In the genomic region with DNA sequence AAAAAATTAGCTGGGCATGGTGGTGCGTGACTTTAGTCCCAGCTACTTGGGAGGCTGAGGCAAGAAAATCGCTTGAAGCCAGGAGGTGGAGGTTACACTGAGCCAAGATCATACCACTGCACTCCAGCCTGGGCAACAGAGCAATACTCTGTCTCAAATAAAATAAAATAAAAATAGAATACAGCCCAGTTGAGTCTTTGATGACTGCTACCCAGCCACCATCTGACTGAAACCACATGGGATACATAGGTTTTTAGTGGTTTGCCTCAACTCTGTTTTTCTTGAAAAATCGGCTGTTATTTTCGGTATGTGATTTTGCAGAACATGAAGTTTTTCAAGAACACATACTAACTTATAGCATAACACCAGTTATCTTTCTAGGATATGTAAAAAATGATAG, we compare ENCODE assay signal across 21 cellular contexts. TPM values are rescaled to one million over a fixed set of nuclear protein-coding genes. Genes with fewer than 3 reads are reported as not detected.
DNase-seq lines count a peak whose midpoint lies in the region; ATAC-seq, FAIRE-seq and TF ChIP-seq lines count a peak whose summit lies in the region.
"Had no signal": no experiment of that assay in that cellular context is flagged by ENCODE, and none has a peak within 500 bp of the region (broad histone marks: within the 10 kb centered on the region; RNA-seq: fewer than 3 reads in every experiment).

No MANE protein-coding gene starts in this region.

- H3K4me2 ChIP-seq in GM12878 (ENCODE audit: control insufficient read depth, insufficient read depth): no peak overlapping the region
- H3K4me2 ChIP-seq: A549, GM23338 had no signal

- no peak for TF ChIP-seq EP300 in GM12878 (IDR thresholded peaks at IDR 0.05; ENCODE audit: borderline replicate concordance in 1 of 2, control insufficient read depth in 1 of 2, low read depth in 2 of 2, low read length in 2 of 2)

- no peak for DNase-seq in activated naive CD4-positive, alpha-beta T cell treated with anti-CD3 and anti-CD28 coated beads, Interleukin-2, amount 10 ng/mL, durations not matched to agents 7 days and 5 days
- DNase-seq in activated naive CD4-positive, alpha-beta T cell treated with Interleukin-2 at 50 U/mL for 16 hours: no peak
- peak; percentile 9 for DNase-seq in Jurkat, Clone E6-1 (ENCODE audit: low read depth, low spot score)
- no peak for DNase-seq in GM12878 (ENCODE audit: low read depth, low spot score)
- DNase-seq in EL: no peak
- DNase-seq in NCI-H1092 (lab: John Stamatoyannopoulos, UW): no peak
- DNase-seq: 8988T; ACHN; AML-193; BE2C; C1 segment of cervical spinal cord; Calu3; CD4-positive, alpha-beta memory T cell; COR-L47; DMS53; DMS79 treated with DMSO at 0.1 percent for 48 hours; H9 had no signal

- H3K79me2 ChIP-seq in GM12878 (ENCODE audit: control insufficient read depth, insufficient read depth, low read length): no peaks in the 10 kb centered on the region

- intact Hi-C loops in GM12878 (cut with micrococcal nuclease; ENCODE audit: unreplicated experiment): loop anchor here (10.0 kb wide), 1 partner anchor 85 kb away; a partner anchor contains a TSS

- H3K36me3 ChIP-seq in GM12878 (ENCODE audit: control insufficient read depth in 2 of 2, insufficient read depth in 2 of 2, low read length in 1 of 2): peaks cover 2 to 22% of the 10 kb centered on the region in 2 experiments

- FAIRE-seq in GM12878 (lab: Jason Lieb, UNC): no peak
- FAIRE-seq: A549, GM19239 had no signal

- peaks cover 50% of the 10 kb centered on the region for H3K36me3 Mint-ChIP-seq in activated naive CD4-positive, alpha-beta T cell treated with anti-CD3 and anti-CD28 coated beads, Interleukin-2, amount 10 ng/mL, durations not matched to agents 7 days and 5 days

- CTCF ChIA-PET in activated naive CD4-positive, alpha-beta T cell treated with anti-CD3 and anti-CD28 coated beads, Interleukin-2, amount 10 ng/mL, durations not matched to agents 7 days and 5 days (lab: Charles Lee): interaction anchor here (1.2 to 1.8 kb wide), 2 partner anchors 10 to 90 kb away, joined by 3 to 6 read pairs; a partner anchor contains a TSS
- CTCF ChIA-PET in GM12878 (lab: Yijun Ruan, JAX): interaction anchor here (0.6 to 4.4 kb wide), 4 partner anchors 11 to 220 kb away, joined by 3 to 24 read pairs (median 6); no protein-coding TSS in a partner anchor

- H3K4me3 Mint-ChIP-seq in activated naive CD4-positive, alpha-beta T cell treated with anti-CD3 and anti-CD28 coated beads, Interleukin-2, amount 10 ng/mL, durations not matched to agents 7 days and 5 days: no peak overlapping the region
- H3K4me3 Mint-ChIP-seq: CD4-positive, alpha-beta memory T cell; GM23338; H9 had no signal

- no peaks in the 10 kb centered on the region for H3K9me3 ChIP-seq in GM12878 (replicated peaks; ENCODE audit: control insufficient read depth, insufficient read depth, low read length)
- H3K9me3 ChIP-seq: A549, BE2C had no signal

- ATAC-seq in GM12878: no peak
- ATAC-seq: A549, GM23338, HCT116 had no signal

- RAD21 ChIA-PET in GM12878 (lab: Charles Lee; ENCODE audit: unreplicated experiment): no interaction called here

- H3K27ac ChIP-seq in GM12878 (ENCODE audit: control insufficient read depth, insufficient read depth): no peak overlapping the region
- H3K27ac ChIP-seq: A549 had no signal

- TF ChIP-seq CTCF in GM12878 (IDR thresholded peaks at IDR 0.05 in 2 of 3, conservative IDR thresholded peaks at IDR 0.05 in 1 of 3; ENCODE audit: control insufficient read depth in 2 of 3, extremely low read depth in 1 of 3, insufficient read depth in 1 of 3, low read depth in 3 of 3, low read length in 3 of 3): no peak

- no peak overlapping the region for H3K4me3 ChIP-seq in Jurkat, Clone E6-1 (ENCODE audit: low read length)
- no peak overlapping the region for H3K4me3 ChIP-seq in GM12878
- H3K4me3 ChIP-seq: A549, GM23338 had no signal

- peak overlapping the region; percentile 33 for H3K27ac Mint-ChIP-seq in activated naive CD4-positive, alpha-beta T cell treated with anti-CD3 and anti-CD28 coated beads, Interleukin-2, amount 10 ng/mL, durations not matched to agents 7 days and 5 days
- H3K27ac Mint-ChIP-seq: GM23338, H9 had no signal

- POLR2A ChIA-PET in GM12878 (lab: Charles Lee): no interaction called here

- no peak for TF ChIP-seq RAD21 in GM12878 (IDR thresholded peaks at IDR 0.05; ENCODE audit: insufficient read depth, low read depth, low read length)

- H2AFZ ChIP-seq in GM12878 (ENCODE audit: control insufficient read depth, low read depth, low read length): no peak overlapping the region
- H2AFZ ChIP-seq: GM23338 had no signal

- no peaks in the 10 kb centered on the region for H4K20me1 ChIP-seq in GM12878 (ENCODE audit: control insufficient read depth, insufficient read depth)

- no TSS peak for BruUV-seq in GM12878 (replicated peaks; lab: Mats Ljungman, UMichigan)

- no peak overlapping the region for H3K9ac ChIP-seq in GM12878 (ENCODE audit: control insufficient read depth, insufficient read depth, low read length)

- TF ChIP-seq POLR2A in GM12878 (IDR thresholded peaks at IDR 0.05; ENCODE audit: low read depth, low read length): no peak

- H3K4me1 ChIP-seq in GM12878 (ENCODE audit: control insufficient read depth, insufficient read depth, low read length): no peaks in the 10 kb centered on the region
- H3K4me1 ChIP-seq: A549, BE2C had no signal

- 71% methylated on average over 4 of the region's 4 CpGs for WGBS in GM12878 (ENCODE audit: insufficient coverage, insufficient replicate concordance, low lambda C conversion rate, missing lambda C conversion rate)

- peaks cover 14% of the 10 kb centered on the region for H3K4me1 Mint-ChIP-seq in activated naive CD4-positive, alpha-beta T cell treated with anti-CD3 and anti-CD28 coated beads, Interleukin-2, amount 10 ng/mL, durations not matched to agents 7 days and 5 days
- H3K4me1 Mint-ChIP-seq: CD4-positive, alpha-beta memory T cell; GM23338; H9 had no signal

- in situ Hi-C loops in GM12878 (cut with MboI): no loop called here

- no peaks in the 10 kb centered on the region for H3K9me3 Mint-ChIP-seq in activated naive CD4-positive, alpha-beta T cell treated with anti-CD3 and anti-CD28 coated beads, Interleukin-2, amount 10 ng/mL, durations not matched to agents 7 days and 5 days
- H3K9me3 Mint-ChIP-seq: CD4-positive, alpha-beta memory T cell; GM23338; H9 had no signal

- H3K27me3 ChIP-seq in GM12878 (replicated peaks in 1 of 2; ENCODE audit: control insufficient read depth in 2 of 2, insufficient read depth in 2 of 2, low read length in 1 of 2): no peaks in the 10 kb centered on the region
- H3K27me3 ChIP-seq: BE2C had no signal

- SMC1A ChIA-PET in GM12878 (lab: Charles Lee; ENCODE audit: uncharacterized antibody, unreplicated experiment): interaction anchor here (0.8 to 4.1 kb wide), 3 partner anchors 10 to 93 kb away, joined by 3 to 24 read pairs (median 4); a partner anchor contains a TSS

- H3K27me3 Mint-ChIP-seq in activated naive CD4-positive, alpha-beta T cell treated with anti-CD3 and anti-CD28 coated beads, Interleukin-2, amount 10 ng/mL, durations not matched to agents 7 days and 5 days: no peaks in the 10 kb centered on the region
- H3K27me3 Mint-ChIP-seq: CD4-positive, alpha-beta memory T cell had no signal

TF ChIP-seq in GM12878, 131 proteins besides CTCF, POLR2A, EP300 and RAD21:
- TF ChIP-seq RUNX3 (IDR thresholded peaks at IDR 0.05; ENCODE audit: low read length): 0 out of 2 replicates have a peak, but pooled peaks have one; percentile 8
- TF ChIP-seq, protein P1, sequence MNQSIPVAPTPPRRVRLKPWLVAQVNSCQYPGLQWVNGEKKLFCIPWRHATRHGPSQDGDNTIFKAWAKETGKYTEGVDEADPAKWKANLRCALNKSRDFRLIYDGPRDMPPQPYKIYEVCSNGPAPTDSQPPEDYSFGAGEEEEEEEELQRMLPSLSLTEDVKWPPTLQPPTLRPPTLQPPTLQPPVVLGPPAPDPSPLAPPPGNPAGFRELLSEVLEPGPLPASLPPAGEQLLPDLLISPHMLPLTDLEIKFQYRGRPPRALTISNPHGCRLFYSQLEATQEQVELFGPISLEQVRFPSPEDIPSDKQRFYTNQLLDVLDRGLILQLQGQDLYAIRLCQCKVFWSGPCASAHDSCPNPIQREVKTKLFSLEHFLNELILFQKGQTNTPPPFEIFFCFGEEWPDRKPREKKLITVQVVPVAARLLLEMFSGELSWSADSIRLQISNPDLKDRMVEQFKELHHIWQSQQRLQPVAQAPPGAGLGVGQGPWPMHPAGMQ (IDR thresholded peaks at IDR 0.05; ENCODE audit: borderline replicate concordance): no peak

RNA-seq across cellular contexts. Expression of a gene that starts 46.5 kb away (rescaled TPM):
- 111 TPM for polyA plus RNA-seq in Jurkat, Clone E6-1 (2012; ENCODE audit: insufficient read depth, insufficient read length)
- 83.7 and 84.9 TPM in 2 replicates for total RNA-seq in GM12878 (2013; cell fraction: nucleolus; rRNA removed)
- 130 and 136 TPM in 2 replicates for total RNA-seq in GM12878 (2014; rRNA removed)
- total RNA-seq in GM12878 (2014; rRNA removed; fragmentation: Illumina TruSeq; extraction: Trizol): 154 and 175 TPM in 2 replicates
- 124 and 126 TPM in 2 replicates for total RNA-seq in GM12878 (2021)
- polyA plus RNA-seq in GM12878 (2011; ENCODE audit: low read depth): 60.4 TPM
- polyA plus RNA-seq in GM12878 (2011; rRNA removed): 126 and 127 TPM in 2 replicates
- polyA plus RNA-seq in GM12878 (2011; cell fraction: cytosol; rRNA removed): 44.1 and 50.4 TPM in 2 replicates
- 41.4 and 45.4 TPM in 2 replicates for polyA plus RNA-seq in GM12878 (2011; cell fraction: nucleus; rRNA removed)
- polyA plus RNA-seq in GM12878 (2012): 93.7 and 101 TPM in 2 replicates
- 123 TPM in 2 replicates for polyA plus RNA-seq in GM12878 (2014; fragmentation: Illumina TruSeq; extraction: Trizol)
- polyA plus RNA-seq in GM12878 (2014; fragmentation: Nextera tagmentation; extraction: Ambion mirVana): 100 to 1,000 TPM in 1 of 2 experiments, 10 to 100 TPM in 1; 94.6 to 104 TPM
- 68.2 and 69.4 TPM in 2 replicates for polyA plus RNA-seq in GM12878 (2014; rRNA removed)
- polyA plus RNA-seq in GM12878 (2016; fragmentation: Nextera tagmentation; extraction: Ambion mirVana): 100 to 1,000 TPM; 110 to 114 TPM
- 115 and 120 TPM in 2 replicates for polyA minus RNA-seq in GM12878 (2011; rRNA and poly(A)+ RNA removed)
- polyA minus RNA-seq in GM12878 (2011; cell fraction: cytosol; rRNA and poly(A)+ RNA removed): 52.1 and 68.5 TPM in 2 replicates
- 22.4 and 25.5 TPM in 2 replicates for polyA minus RNA-seq in GM12878 (2011; cell fraction: nucleus; rRNA and poly(A)+ RNA removed)
